Comparison of ENCODE assay signal across 11 cellular contexts in genomic region chr12:118102070-118102469, GRCh38. TPM values are rescaled to one million over a fixed set of nuclear protein-coding genes. Genes with fewer than 3 reads are reported as not detected.
A peak's percentile ranks its signal among the peaks of the same experiment; 100 is the strongest.
DNase-seq lines count a peak whose midpoint lies in the region; ATAC-seq and TF ChIP-seq lines count a peak whose summit lies in the region.
"Had no signal": no experiment of that assay in that cellular context is flagged by ENCODE, and none has a peak within 500 bp of the region (broad histone marks: within the 10 kb centered on the region; RNA-seq: fewer than 3 reads in every experiment).

No MANE protein-coding gene starts in this region.

- H2AFZ ChIP-seq in neuronal stem cell (ENCODE audit: low read length) = no peak overlapping the region

- peak overlapping the region; percentile 73 for H3K27ac Mint-ChIP-seq in WTC11

- no peak overlapping the region for H4K91ac ChIP-seq in neuronal stem cell (ENCODE audit: low read depth, low read length, poor library complexity)

- no peak overlapping the region for H2AK5ac ChIP-seq in neuronal stem cell (ENCODE audit: low read depth, low read length)

- no peak for DNase-seq in HAP-1 (ENCODE audit: low spot score in 2 of 2)
- DNase-seq in WTC11 (ENCODE audit: low spot score) = no peak
- DNase-seq in kidney epithelial cell (ENCODE audit: low read depth) = peak; percentile 61
- DNase-seq in NCI-H82 (lab: John Stamatoyannopoulos, UW) = no peak
- DNase-seq in neuronal stem cell (ENCODE audit: low spot score) = no peak
- no peak for DNase-seq in NCI-H748 treated with DMSO at 0.1 percent for 48 hours (lab: John Stamatoyannopoulos, UW)
- DNase-seq: activated CD8-positive, alpha-beta memory T cell treated with anti-CD3 and anti-CD28 coated beads, Interleukin-2, amount 50 U/mL, for 4 hours; nucleus accumbens had no signal

- H4K8ac ChIP-seq in neuronal stem cell (ENCODE audit: low read depth, low read length) = no peak overlapping the region

- H3K4ac ChIP-seq in neuronal stem cell (ENCODE audit: low read length) = no peak overlapping the region

- H3K4me1 ChIP-seq in HAP-1 = peaks cover 29% of the 10 kb centered on the region
- peaks cover 3 to 5% of the 10 kb centered on the region in 2 donors for H3K4me1 ChIP-seq in neuronal stem cell (ENCODE audit: control insufficient read depth in 2 of 2, insufficient read depth in 1 of 2, low read depth in 1 of 2, low read length in 2 of 2)

- H3K23ac ChIP-seq in neuronal stem cell (ENCODE audit: low read depth, low read length, poor library complexity) = no peak overlapping the region

- H2BK120ac ChIP-seq in neuronal stem cell (ENCODE audit: low read depth, low read length) = no peak overlapping the region

- H3K27me3 ChIP-seq in HAP-1 (ENCODE audit: low read depth) = no peaks in the 10 kb centered on the region
- no peaks in the 10 kb centered on the region for H3K27me3 ChIP-seq in kidney epithelial cell (ENCODE audit: control insufficient read depth, insufficient read depth, low read length)
- no peaks in the 10 kb centered on the region for H3K27me3 ChIP-seq in neuronal stem cell (ENCODE audit: control insufficient read depth in 3 of 3, insufficient read depth in 3 of 3, low read depth in 1 of 3, low read length in 3 of 3)
- H3K27me3 ChIP-seq: vagina had no signal

- no peaks in the 10 kb centered on the region for H3K27me3 Mint-ChIP-seq in WTC11 (ENCODE audit: low read depth)

- H2BK5ac ChIP-seq in neuronal stem cell (ENCODE audit: low read length) = no peak overlapping the region

- no peak overlapping the region for H2BK15ac ChIP-seq in neuronal stem cell (ENCODE audit: low read length)

- POLR2A ChIA-PET in WTC11 (lab: Charles Lee) = interaction anchor here (1.9 kb wide), 1 partner anchor 37 kb away, joined by 7 read pairs; no protein-coding TSS in a partner anchor

- no peak overlapping the region for H3K4me2 ChIP-seq in neuronal stem cell (ENCODE audit: insufficient read depth, low read length, poor library complexity, severe bottlenecking)

- peaks cover 42% of the 10 kb centered on the region for H3K4me1 Mint-ChIP-seq in WTC11

- no peak overlapping the region for H2BK12ac ChIP-seq in neuronal stem cell (ENCODE audit: low read length)

- H3K9me3 Mint-ChIP-seq in WTC11 = no peaks in the 10 kb centered on the region

- no peaks in the 10 kb centered on the region for H3K79me1 ChIP-seq in neuronal stem cell (ENCODE audit: low read depth, low read length)

- H3K36me3 ChIP-seq in HAP-1 (replicated peaks) (no peaks in the 10 kb centered on the region; the same call in 1 of the 2 replicates), kidney epithelial cell (ENCODE audit: control insufficient read depth, insufficient read depth, low read length) (no peaks in the 10 kb centered on the region), neuronal stem cell (replicated peaks in 1 of 2; ENCODE audit: control insufficient read depth in 2 of 2, insufficient read depth in 2 of 2, low read length in 2 of 2) (peaks cover 0 to 6% of the 10 kb centered on the region in 2 donors)
- H3K36me3 ChIP-seq: vagina had no signal

- CTCF ChIA-PET in WTC11 (lab: Charles Lee) = interaction anchor here (1.0 to 3.8 kb wide), 4 partner anchors 18 to 274 kb away, joined by 3 to 16 read pairs (median 9); partner anchors contain the start of gene SUDS3

- peak overlapping the region; percentile 85; the same call in 1 of the 2 replicates for H3K27ac ChIP-seq in 22Rv1
- no peak overlapping the region for H3K27ac ChIP-seq in neuronal stem cell (replicated peaks; ENCODE audit: low read length)
- H3K27ac ChIP-seq: vagina had no signal

- no peak overlapping the region for H3K9ac ChIP-seq in neuronal stem cell (ENCODE audit: low read depth, low read length, poor library complexity)

- H3K14ac ChIP-seq in neuronal stem cell (ENCODE audit: low read length) = no peak overlapping the region

- in situ Hi-C loops in HAP-1 (cut with MboI; ENCODE audit: low sequenced_read_pairs) = no loop called here

- no CpG with 5 or more reads among the region's 6 CpGs for WGBS in neuronal stem cell (ENCODE audit: extremely low coverage in 2 of 2, insufficient read length in 2 of 2, insufficient replicate concordance in 1 of 2), 2 donors

- no peaks in the 10 kb centered on the region for H3K9me3 ChIP-seq in HAP-1
- H3K9me3 ChIP-seq in neuronal stem cell (replicated peaks in 1 of 2; ENCODE audit: control insufficient read depth in 2 of 2, insufficient read depth in 1 of 2, low read depth in 1 of 2, low read length in 2 of 2) = no peaks in the 10 kb centered on the region
- H3K9me3 ChIP-seq: vagina had no signal

- H3K36me3 Mint-ChIP-seq in WTC11 = peaks cover 14% of the 10 kb centered on the region

- peak overlapping the region; percentile 86; the same call in 1 of the 2 replicates for H3K4me3 ChIP-seq in HAP-1
- H3K4me3 ChIP-seq in kidney epithelial cell (ENCODE audit: low read depth, low read length) = no peak overlapping the region
- no peak overlapping the region for H3K4me3 ChIP-seq in neuronal stem cell (ENCODE audit: low read length in 2 of 2)

- no peak for ATAC-seq in WTC11
- ATAC-seq in GM21825 (IDR thresholded peaks at IDR 0.05; ENCODE audit: unreplicated experiment) = no peak

- no peak for TF ChIP-seq CTCF in 22Rv1 (IDR thresholded peaks at IDR 0.05)
- no peak for TF ChIP-seq CTCF in WTC11 (IDR thresholded peaks at IDR 0.05)
- no peak for TF ChIP-seq CTCF in kidney epithelial cell (IDR thresholded peaks at IDR 0.05; ENCODE audit: insufficient read depth, low read length, poor library complexity, severe bottlenecking)

- H3K4me3 Mint-ChIP-seq in WTC11 = peak overlapping the region; percentile 95

- H3K18ac ChIP-seq in neuronal stem cell (ENCODE audit: low read length) = no peak overlapping the region

TF ChIP-seq in WTC11, 78 proteins besides CTCF, POLR2A, EP300 and RAD21:
- TF ChIP-seq, protein P1, sequence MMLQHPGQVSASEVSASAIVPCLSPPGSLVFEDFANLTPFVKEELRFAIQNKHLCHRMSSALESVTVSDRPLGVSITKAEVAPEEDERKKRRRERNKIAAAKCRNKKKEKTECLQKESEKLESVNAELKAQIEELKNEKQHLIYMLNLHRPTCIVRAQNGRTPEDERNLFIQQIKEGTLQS (CRISPR knock-in tag; conservative IDR thresholded peaks at IDR 0.05) = no peak
- TF ChIP-seq NR2C2 (CRISPR knock-in tag; IDR thresholded peaks at IDR 0.05) (no peak), ZNF121 (CRISPR knock-in tag; IDR thresholded peaks at IDR 0.05) (peak; percentile 78; the same call in 1 of the 2 replicates), ZNF263 (CRISPR knock-in tag; IDR thresholded peaks at IDR 0.05; ENCODE audit: low read depth) (no peak), ETV6 (CRISPR knock-in tag; IDR thresholded peaks at IDR 0.05) (no peak)
- TF ChIP-seq, protein P2, sequence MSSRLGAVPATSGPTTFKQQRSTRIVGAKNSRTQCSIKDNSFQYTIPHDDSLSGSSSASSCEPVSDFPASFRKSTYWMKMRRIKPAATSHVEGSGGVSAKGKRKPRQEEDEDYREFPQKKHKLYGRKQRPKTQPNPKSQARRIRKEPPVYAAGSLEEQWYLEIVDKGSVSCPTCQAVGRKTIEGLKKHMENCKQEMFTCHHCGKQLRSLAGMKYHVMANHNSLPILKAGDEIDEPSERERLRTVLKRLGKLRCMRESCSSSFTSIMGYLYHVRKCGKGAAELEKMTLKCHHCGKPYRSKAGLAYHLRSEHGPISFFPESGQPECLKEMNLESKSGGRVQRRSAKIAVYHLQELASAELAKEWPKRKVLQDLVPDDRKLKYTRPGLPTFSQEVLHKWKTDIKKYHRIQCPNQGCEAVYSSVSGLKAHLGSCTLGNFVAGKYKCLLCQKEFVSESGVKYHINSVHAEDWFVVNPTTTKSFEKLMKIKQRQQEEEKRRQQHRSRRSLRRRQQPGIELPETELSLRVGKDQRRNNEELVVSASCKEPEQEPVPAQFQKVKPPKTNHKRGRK (CRISPR knock-in tag; IDR thresholded peaks at IDR 0.05; ENCODE audit: borderline replicate concordance) = no peak
TF ChIP-seq in WTC11: peak in this region for 1.

RNA-seq across cellular contexts. Expression of gene VSIG10, which starts 1.7 kb away (rescaled TPM):
- total RNA-seq in WTC11 (2021) = 69.7 to 82.5 TPM (median 74.4 TPM) in 3 replicates
- total RNA-seq in kidney epithelial cell = 14.4 and 22.0 TPM in 2 replicates
- polyA plus RNA-seq in neuronal stem cell (2013, experiment 1 of 2) = 11.4 TPM
- 14.1 TPM for polyA plus RNA-seq in neuronal stem cell (2013, experiment 2 of 2)

RNA-seq across cellular contexts. Expression of gene PEBP1, which starts 33.9 kb away (rescaled TPM):
- total RNA-seq in WTC11 (2021) (347 to 366 TPM (median 363 TPM) in 3 replicates), kidney epithelial cell (301 and 331 TPM in 2 replicates)
- 382 TPM for polyA plus RNA-seq in neuronal stem cell (2013, experiment 1 of 2)
- polyA plus RNA-seq in neuronal stem cell (2013, experiment 2 of 2) = 379 TPM

RNA-seq across cellular contexts. Expression of gene WSB2, which starts 41.1 kb away (rescaled TPM):
- total RNA-seq in WTC11 (2021) = 59.0 to 74.2 TPM (median 60.5 TPM) in 3 replicates
- total RNA-seq in kidney epithelial cell = 81.1 and 92.6 TPM in 2 replicates
- 33.1 TPM for polyA plus RNA-seq in neuronal stem cell (2013, experiment 1 of 2)
- 32.2 TPM for polyA plus RNA-seq in neuronal stem cell (2013, experiment 2 of 2)
